ENCODE assay signal across 8 cellular contexts in genomic region chr6:32178547-32179440, GRCh38. TPM values are rescaled to one million over a fixed set of nuclear protein-coding genes. Genes with fewer than 3 reads are reported as not detected.
DNase-seq lines count a peak whose midpoint lies in the region; ATAC-seq, FAIRE-seq and TF ChIP-seq lines count a peak whose summit lies in the region.

No MANE protein-coding gene starts in this region.

- H3K9me1 ChIP-seq in keratinocyte (ENCODE audit: control insufficient read depth, extremely low read depth, insufficient read depth, low read length): no peaks in the 10 kb centered on the region

- no peaks in the 10 kb centered on the region for H3K9me3 Mint-ChIP-seq in activated T-helper 2 cell treated with anti-CD3 and anti-CD28 coated beads, Interferon-gamma antibody, Interleukin-2, Interleukin-4, amounts not matched to agents 10 μg/mL and 5 μg/mL and 100 μg/mL, durations not matched to agents 14 hours and 24 hours and 36 hours

- H3K36me3 ChIP-seq in heart left ventricle (peaks cover 0 to 44% (median 32%) of the 10 kb centered on the region in 9 donors), keratinocyte (ENCODE audit: control insufficient read depth in 2 of 2, extremely low read depth in 1 of 2, insufficient read depth in 2 of 2, low read length in 2 of 2) (peaks cover 8 to 10% of the 10 kb centered on the region in 2 experiments)

- no peak for ATAC-seq in heart left ventricle
- ATAC-seq in Right ventricle myocardium inferior: no peak
- ATAC-seq in GM18867 (IDR thresholded peaks at IDR 0.05; ENCODE audit: unreplicated experiment): no peak

- DNase-seq in heart left ventricle (peak in 1 of 5 donors; percentile 28), Right ventricle myocardium inferior (ENCODE audit: missing footprints) (no peak), keratinocyte (ENCODE audit: low read depth, low spot score) (no peak), substantia nigra (lab: John Stamatoyannopoulos, UW) (peak in 1 of 49 donors; percentile 36), head of caudate nucleus (no peak), NCI-H748 treated with DMSO at 0.1 percent for 48 hours (lab: John Stamatoyannopoulos, UW) (no peak)
- DNase-seq in activated T-helper 2 cell treated with anti-CD3 and anti-CD28 coated beads, Interferon-gamma antibody, Interleukin-2, Interleukin-4, amounts not matched to agents 10 μg/mL and 5 μg/mL and 100 μg/mL, durations not matched to agents 14 hours and 24 hours and 36 hours (ENCODE audit: low spot score): no peak

- H3K4me3 ChIP-seq in heart left ventricle (peak overlapping the region; percentile 47 to 99 (median 87)), keratinocyte (ENCODE audit: control insufficient read depth in 2 of 3, extremely low read depth in 1 of 3, insufficient read depth in 2 of 3, low read depth in 1 of 3, low read length in 3 of 3) (peak overlapping the region; percentile 87 to 95 (median 90))

- H3K27me3 Mint-ChIP-seq in activated T-helper 2 cell treated with anti-CD3 and anti-CD28 coated beads, Interferon-gamma antibody, Interleukin-2, Interleukin-4, amounts not matched to agents 10 μg/mL and 5 μg/mL and 100 μg/mL, durations not matched to agents 14 hours and 24 hours and 36 hours (ENCODE audit: low read depth): no peaks in the 10 kb centered on the region

- peak overlapping the region; percentile 97 for H3K27ac Mint-ChIP-seq in activated T-helper 2 cell treated with anti-CD3 and anti-CD28 coated beads, Interferon-gamma antibody, Interleukin-2, Interleukin-4, amounts not matched to agents 10 μg/mL and 5 μg/mL and 100 μg/mL, durations not matched to agents 14 hours and 24 hours and 36 hours

- TF ChIP-seq CTCF in heart left ventricle (IDR thresholded peaks at IDR 0.05) (no peak), keratinocyte (optimal IDR thresholded peaks at IDR 0.05 in 1 of 3, IDR thresholded peaks at IDR 0.05 in 1 of 3, conservative IDR thresholded peaks at IDR 0.05 in 1 of 3; ENCODE audit: extremely low read depth in 1 of 3, insufficient read depth in 2 of 3, low read length in 3 of 3) (no peak)

- peaks cover 39% of the 10 kb centered on the region for H3K36me3 Mint-ChIP-seq in activated T-helper 2 cell treated with anti-CD3 and anti-CD28 coated beads, Interferon-gamma antibody, Interleukin-2, Interleukin-4, amounts not matched to agents 10 μg/mL and 5 μg/mL and 100 μg/mL, durations not matched to agents 14 hours and 24 hours and 36 hours (ENCODE audit: low read depth)

- H3K4me3 Mint-ChIP-seq in activated T-helper 2 cell treated with anti-CD3 and anti-CD28 coated beads, Interferon-gamma antibody, Interleukin-2, Interleukin-4, amounts not matched to agents 10 μg/mL and 5 μg/mL and 100 μg/mL, durations not matched to agents 14 hours and 24 hours and 36 hours (ENCODE audit: low read depth): peak overlapping the region; percentile 96

- no peak for TF ChIP-seq POLR2A in heart left ventricle (IDR thresholded peaks at IDR 0.05)

- intact Hi-C loops in heart left ventricle (cut with DNase I): loop anchor here in 5 of 10 donors (1.0 to 10.0 kb wide), 4 partner anchors 17 to 514 kb away; partner anchors contain the start of genes C6orf47 (in 2 of the 5), CSNK2B (in 2 of the 5), GPANK1 (in 2 of the 5) and LY6G5B (in 2 of the 5)
- intact Hi-C loops in Right ventricle myocardium inferior (cut with DNase I): loop anchor here (1.0 to 10.0 kb wide), 2 partner anchors 17 to 514 kb away; partner anchors contain the start of genes C6orf47, CSNK2B, GPANK1 and LY6G5B
- intact Hi-C loops in activated T-helper 2 cell treated with anti-CD3 and anti-CD28 coated beads, Interferon-gamma antibody, Interleukin-2, Interleukin-4, amounts not matched to agents 10 μg/mL and 5 μg/mL and 100 μg/mL, durations not matched to agents 14 hours and 24 hours and 36 hours (cut with micrococcal nuclease): loop anchor here (1.0 to 10.0 kb wide), 6 partner anchors 17 to 794 kb away; partner anchors contain the start of genes APOM, ATF6B, BAG6 and NELFE
- intact Hi-C loops in head of caudate nucleus (cut with DNase I): no loop called here

- WGBS in heart left ventricle, 4 donors: 2 to 4% (median 4%) methylated on average over 21 to 24 of the region's 24 CpGs

- dilution Hi-C loops in keratinocyte (cut with MboI; ENCODE audit: extremely low pct_ligation_motif_present, low sequenced_read_pairs): no loop called here

- peak overlapping the region; percentile 87 to 100 (median 97) for H3K27ac ChIP-seq in heart left ventricle
- peak overlapping the region; percentile 97 for H3K27ac ChIP-seq in keratinocyte (ENCODE audit: control insufficient read depth, insufficient read depth, low read length)
- H3K27ac ChIP-seq in substantia nigra (ENCODE audit: low read depth, low read length, poor library complexity, severe bottlenecking): peak overlapping the region; percentile 85

- peak overlapping the region; percentile 87 for H3K4me2 ChIP-seq in keratinocyte (ENCODE audit: control insufficient read depth, extremely low read depth, insufficient read depth, low read depth, low read length)

- H3K27me3 ChIP-seq in heart left ventricle: no peaks in the 10 kb centered on the region
- no peaks in the 10 kb centered on the region for H3K27me3 ChIP-seq in keratinocyte (ENCODE audit: control insufficient read depth, extremely low read depth, insufficient read depth, low read length)

- no peak for FAIRE-seq in keratinocyte (lab: Jason Lieb, UNC)

- H3K9me3 ChIP-seq in heart left ventricle: no peaks in the 10 kb centered on the region
- no peaks in the 10 kb centered on the region for H3K9me3 ChIP-seq in keratinocyte (ENCODE audit: control insufficient read depth, low read depth, low read length)

- peak overlapping the region; percentile 73 for H2AFZ ChIP-seq in keratinocyte (ENCODE audit: control insufficient read depth, low read length)

- H3K4me1 ChIP-seq in heart left ventricle (peaks cover 11 to 75% (median 57%) of the 10 kb centered on the region in 12 donors), keratinocyte (ENCODE audit: control insufficient read depth, extremely low read depth, insufficient read depth, low read length) (peaks cover 32% of the 10 kb centered on the region)

- H3K79me2 ChIP-seq in keratinocyte (ENCODE audit: control insufficient read depth, insufficient read depth, low read length): peaks cover 27% of the 10 kb centered on the region

- peak overlapping the region; percentile 90 for H3K9ac ChIP-seq in keratinocyte (ENCODE audit: control insufficient read depth, extremely low read depth, insufficient read depth, low read length)

- no peaks in the 10 kb centered on the region for H4K20me1 ChIP-seq in keratinocyte (ENCODE audit: control insufficient read depth, extremely low read depth, insufficient read depth, low read length)

- peaks cover 46% of the 10 kb centered on the region for H3K4me1 Mint-ChIP-seq in activated T-helper 2 cell treated with anti-CD3 and anti-CD28 coated beads, Interferon-gamma antibody, Interleukin-2, Interleukin-4, amounts not matched to agents 10 μg/mL and 5 μg/mL and 100 μg/mL, durations not matched to agents 14 hours and 24 hours and 36 hours (ENCODE audit: low read depth)

RNA-seq across cellular contexts. Expression of gene RNF5, which starts 0.6 kb away (rescaled TPM):
- total RNA-seq in heart left ventricle (100 to 1,000 TPM in 2 of 9 donors, 10 to 100 TPM in 7; 62.7 to 136 (median 84.5) TPM), Right ventricle myocardium inferior (97.5 TPM)
- polyA plus RNA-seq in heart left ventricle (100 to 1,000 TPM in 1 of 2 donors, 10 to 100 TPM in 1; 95.1 to 132 TPM), keratinocyte (29.6 to 43.2 TPM (median 33.2 TPM) in 3 replicates)
- 61.9 and 63.8 TPM in 2 replicates for total RNA-seq in activated T-helper 2 cell treated with anti-CD3 and anti-CD28 coated beads, Interferon-gamma antibody, Interleukin-2, Interleukin-4, amounts not matched to agents 10 μg/mL and 5 μg/mL and 100 μg/mL, durations not matched to agents 14 hours and 24 hours and 36 hours
- 2.9 TPM for polyA plus RNA-seq in keratinocyte (2011; ENCODE audit: low read depth)
- polyA plus RNA-seq in keratinocyte (2011; cell fraction: cytosol; rRNA removed): 36.8 and 37.5 TPM in 2 replicates
- polyA plus RNA-seq in keratinocyte (2011; cell fraction: nucleus; rRNA removed): 15.3 and 17.9 TPM in 2 replicates
- 35.1 and 39.4 TPM in 2 replicates for polyA plus RNA-seq in keratinocyte (2012; ENCODE audit: low replicate concordance)
- polyA minus RNA-seq in keratinocyte: 15.1 to 20.0 TPM (median 16.7 TPM) in 3 replicates
- 15.0 TPM for polyA minus RNA-seq in keratinocyte (2011; cell fraction: cytosol; rRNA and poly(A)+ RNA removed)
- 4.0 and 7.0 TPM in 2 replicates for polyA minus RNA-seq in keratinocyte (2011; cell fraction: nucleus; rRNA and poly(A)+ RNA removed)

RNA-seq across cellular contexts. Expression of gene AGPAT1, which starts 2.9 kb away (rescaled TPM):
- total RNA-seq in heart left ventricle (10 to 100 TPM; 45.5 to 61.7 (median 51.0) TPM), Right ventricle myocardium inferior (48.2 TPM)
- polyA plus RNA-seq in heart left ventricle (10 to 100 TPM; 43.5 to 79.1 TPM), keratinocyte (46.4 to 85.1 TPM (median 54.7 TPM) in 3 replicates)
- 32.0 and 32.9 TPM in 2 replicates for total RNA-seq in activated T-helper 2 cell treated with anti-CD3 and anti-CD28 coated beads, Interferon-gamma antibody, Interleukin-2, Interleukin-4, amounts not matched to agents 10 μg/mL and 5 μg/mL and 100 μg/mL, durations not matched to agents 14 hours and 24 hours and 36 hours
- 2.9 TPM for polyA plus RNA-seq in keratinocyte (2011; ENCODE audit: low read depth)
- polyA plus RNA-seq in keratinocyte (2011; cell fraction: cytosol; rRNA removed): 85.0 and 105 TPM in 2 replicates
- 54.6 and 68.9 TPM in 2 replicates for polyA plus RNA-seq in keratinocyte (2011; cell fraction: nucleus; rRNA removed)
- polyA plus RNA-seq in keratinocyte (2012; ENCODE audit: low replicate concordance): 32.3 and 71.2 TPM in 2 replicates
- polyA minus RNA-seq in keratinocyte: 94.8 to 190 TPM (median 128 TPM) in 3 replicates
- 142 TPM for polyA minus RNA-seq in keratinocyte (2011; cell fraction: cytosol; rRNA and poly(A)+ RNA removed)
- 26.9 and 27.6 TPM in 2 replicates for polyA minus RNA-seq in keratinocyte (2011; cell fraction: nucleus; rRNA and poly(A)+ RNA removed)

RNA-seq across cellular contexts. Expression of gene AGER, which starts 5.3 kb away (rescaled TPM):
- total RNA-seq in heart left ventricle: 1 to 10 TPM in 6 of 9 donors, under 1 TPM in 2, not detected in 1; 0.69 to 5.7 (median 2.2) TPM
- 1 to 10 TPM; 1.4 to 1.6 TPM for polyA plus RNA-seq in heart left ventricle
- 2.0 TPM for total RNA-seq in Right ventricle myocardium inferior
- 18.5 and 20.9 TPM in 2 replicates for total RNA-seq in activated T-helper 2 cell treated with anti-CD3 and anti-CD28 coated beads, Interferon-gamma antibody, Interleukin-2, Interleukin-4, amounts not matched to agents 10 μg/mL and 5 μg/mL and 100 μg/mL, durations not matched to agents 14 hours and 24 hours and 36 hours
- polyA plus RNA-seq in keratinocyte: 2.0 to 2.4 TPM (median 2.4 TPM) in 3 replicates
- 4.5 TPM for polyA plus RNA-seq in keratinocyte (2011; ENCODE audit: low read depth)
- 0.70 and 0.80 TPM in 2 replicates for polyA plus RNA-seq in keratinocyte (2011; cell fraction: cytosol; rRNA removed)
- polyA plus RNA-seq in keratinocyte (2011; cell fraction: nucleus; rRNA removed): 7.7 and 8.1 TPM in 2 replicates
- polyA plus RNA-seq in keratinocyte (2012; ENCODE audit: low replicate concordance): 2.3 and 4.0 TPM in 2 replicates
- 0.33 to 1.3 TPM (median 0.56 TPM) in 3 replicates for polyA minus RNA-seq in keratinocyte
- not detected for polyA minus RNA-seq in keratinocyte (2011; cell fraction: cytosol; rRNA and poly(A)+ RNA removed)
- polyA minus RNA-seq in keratinocyte (2011; cell fraction: nucleus; rRNA and poly(A)+ RNA removed): 0.63 and 0.85 TPM in 2 replicates

RNA-seq across cellular contexts. Expression of gene PBX2, which starts 11.2 kb away (rescaled TPM):
- total RNA-seq in heart left ventricle: 10 to 100 TPM; 25.3 to 60.4 (median 39.7) TPM
- polyA plus RNA-seq in heart left ventricle: 10 to 100 TPM; 35.7 to 42.1 TPM
- total RNA-seq in Right ventricle myocardium inferior: 42.9 TPM
- 80.8 and 85.2 TPM in 2 replicates for total RNA-seq in activated T-helper 2 cell treated with anti-CD3 and anti-CD28 coated beads, Interferon-gamma antibody, Interleukin-2, Interleukin-4, amounts not matched to agents 10 μg/mL and 5 μg/mL and 100 μg/mL, durations not matched to agents 14 hours and 24 hours and 36 hours
- 43.5 to 54.9 TPM (median 44.0 TPM) in 3 replicates for polyA plus RNA-seq in keratinocyte
- 8.7 TPM for polyA plus RNA-seq in keratinocyte (2011; ENCODE audit: low read depth)
- 28.3 and 36.2 TPM in 2 replicates for polyA plus RNA-seq in keratinocyte (2011; cell fraction: cytosol; rRNA removed)
- 89.5 and 101 TPM in 2 replicates for polyA plus RNA-seq in keratinocyte (2011; cell fraction: nucleus; rRNA removed)
- polyA plus RNA-seq in keratinocyte (2012; ENCODE audit: low replicate concordance): 19.5 and 38.4 TPM in 2 replicates
- polyA minus RNA-seq in keratinocyte: 37.5 to 49.7 TPM (median 45.1 TPM) in 3 replicates
- polyA minus RNA-seq in keratinocyte (2011; cell fraction: cytosol; rRNA and poly(A)+ RNA removed): 30.5 TPM
- polyA minus RNA-seq in keratinocyte (2011; cell fraction: nucleus; rRNA and poly(A)+ RNA removed): 16.9 and 22.4 TPM in 2 replicates

RNA-seq across cellular contexts. Expression of gene GPSM3, which starts 13.6 kb away (rescaled TPM):
- total RNA-seq in heart left ventricle (10 to 100 TPM in 2 of 9 donors, 1 to 10 TPM in 7; 1.6 to 41.0 (median 3.8) TPM), Right ventricle myocardium inferior (6.3 TPM)
- polyA plus RNA-seq in heart left ventricle (1 to 10 TPM; 2.9 to 5.5 TPM), keratinocyte (2.8 to 6.5 TPM (median 3.6 TPM) in 3 replicates)
- total RNA-seq in activated T-helper 2 cell treated with anti-CD3 and anti-CD28 coated beads, Interferon-gamma antibody, Interleukin-2, Interleukin-4, amounts not matched to agents 10 μg/mL and 5 μg/mL and 100 μg/mL, durations not matched to agents 14 hours and 24 hours and 36 hours: 84.2 and 90.7 TPM in 2 replicates
- polyA plus RNA-seq in keratinocyte (2011; ENCODE audit: low read depth): not detected
- 2.3 and 4.1 TPM in 2 replicates for polyA plus RNA-seq in keratinocyte (2011; cell fraction: cytosol; rRNA removed)
- polyA plus RNA-seq in keratinocyte (2011; cell fraction: nucleus; rRNA removed): 1.7 and 2.1 TPM in 2 replicates
- polyA plus RNA-seq in keratinocyte (2012; ENCODE audit: low replicate concordance): 0.39 and 7.2 TPM in 2 replicates
- polyA minus RNA-seq in keratinocyte: 1.6 to 9.5 TPM (median 3.2 TPM) in 3 replicates
- polyA minus RNA-seq in keratinocyte (2011; cell fraction: cytosol; rRNA and poly(A)+ RNA removed): 2.9 TPM
- polyA minus RNA-seq in keratinocyte (2011; cell fraction: nucleus; rRNA and poly(A)+ RNA removed): 0.42 TPM in 1 of 2 replicates, not detected in the other
